Comparison of ENCODE assay signal across 10 cellular contexts in genomic region chr11:76769071-76769560, GRCh38. TPM values are rescaled to one million over a fixed set of nuclear protein-coding genes. Genes with fewer than 3 reads are reported as not detected.
DNase-seq lines count a peak whose midpoint lies in the region; ATAC-seq, FAIRE-seq and TF ChIP-seq lines count a peak whose summit lies in the region.
"Had no signal": no experiment of that assay in that cellular context is flagged by ENCODE, and none has a peak within 500 bp of the region (broad histone marks: within the 10 kb centered on the region; RNA-seq: fewer than 3 reads in every experiment).

No MANE protein-coding gene starts in this region.

- intact Hi-C loops in activated CD8-positive, alpha-beta T cell treated with anti-CD3 and anti-CD28 coated beads for 36 hours (cut with micrococcal nuclease) = no loop called here
- intact Hi-C loops in kidney (cut with DNase I) = no loop called here
- intact Hi-C loops in thyroid gland (cut with DNase I) = no loop called here

- 57 to 72% methylated on average over 6 of the region's 8 CpGs for WGBS in thyroid gland, 2 donors

- H3K27me3 ChIP-seq in thyroid gland = no peaks in the 10 kb centered on the region

- H3K4me1 ChIP-seq in kidney (ENCODE audit: control insufficient read depth in 1 of 2, insufficient read depth in 1 of 2, low read depth in 1 of 2, low read length in 2 of 2) (peaks cover 54 to 60% of the 10 kb centered on the region in 2 donors), thyroid gland (peaks cover 66 to 77% of the 10 kb centered on the region in 2 donors)

- no peaks in the 10 kb centered on the region for H3K9me3 Mint-ChIP-seq in activated CD4-positive, alpha-beta T cell treated with anti-CD3 and anti-CD28 coated beads, Interleukin-2, amount 10 ng/mL, durations not matched to agents 7 days and 5 days
- no peaks in the 10 kb centered on the region for H3K9me3 Mint-ChIP-seq in activated CD8-positive, alpha-beta T cell treated with anti-CD3 and anti-CD28 coated beads for 36 hours
- H3K9me3 Mint-ChIP-seq: activated T-helper 2 cell treated with anti-CD3 and anti-CD28 coated beads, Interferon-gamma antibody, Interleukin-2, Interleukin-4, amounts not matched to agents 10 μg/mL and 5 μg/mL and 100 μg/mL, durations not matched to agents 14 hours and 24 hours and 36 hours had no signal

- H3K4me3 Mint-ChIP-seq in activated CD4-positive, alpha-beta T cell treated with anti-CD3 and anti-CD28 coated beads, Interleukin-2, amount 10 ng/mL, durations not matched to agents 7 days and 5 days = no peak overlapping the region
- H3K4me3 Mint-ChIP-seq in activated CD8-positive, alpha-beta T cell treated with anti-CD3 and anti-CD28 coated beads for 36 hours = no peak overlapping the region

- peaks cover 52% of the 10 kb centered on the region for H3K4me1 Mint-ChIP-seq in activated CD4-positive, alpha-beta T cell treated with anti-CD3 and anti-CD28 coated beads, Interleukin-2, amount 10 ng/mL, durations not matched to agents 7 days and 5 days
- H3K4me1 Mint-ChIP-seq in activated CD8-positive, alpha-beta T cell treated with anti-CD3 and anti-CD28 coated beads for 36 hours (ENCODE audit: low read depth) = peaks cover 18% of the 10 kb centered on the region

- H3K36me3 ChIP-seq in kidney (ENCODE audit: control insufficient read depth in 1 of 2, insufficient read depth in 2 of 2, low read length in 2 of 2) (no peaks in the 10 kb centered on the region), thyroid gland (no peaks in the 10 kb centered on the region)

- TF ChIP-seq CTCF in activated CD8-positive, alpha-beta T cell treated with anti-CD3 and anti-CD28 coated beads for 36 hours (IDR thresholded peaks at IDR 0.05) = no peak
- TF ChIP-seq CTCF in kidney (IDR thresholded peaks at IDR 0.05; ENCODE audit: borderline replicate concordance, extremely low read depth, insufficient read depth) = no peak
- TF ChIP-seq CTCF in thyroid gland (IDR thresholded peaks at IDR 0.05) = no peak
- no peak for TF ChIP-seq CTCF in foreskin fibroblast (IDR thresholded peaks at IDR 0.05; ENCODE audit: low read depth, low read length)

- ATAC-seq in activated CD8-positive, alpha-beta T cell treated with anti-CD3 and anti-CD28 coated beads for 36 hours = no peak

- FAIRE-seq in kidney (lab: Jason Lieb, UNC) = no peak

- CTCF ChIA-PET in activated CD4-positive, alpha-beta T cell treated with anti-CD3 and anti-CD28 coated beads, Interleukin-2, amount 10 ng/mL, durations not matched to agents 7 days and 5 days (lab: Charles Lee) = no interaction called here
- CTCF ChIA-PET in activated CD8-positive, alpha-beta T cell treated with anti-CD3 and anti-CD28 coated beads for 36 hours (lab: Charles Lee) = interaction anchor here (1.1 kb wide), 1 partner anchor 47 kb away, joined by 3 read pairs; no protein-coding TSS in a partner anchor

- no peaks in the 10 kb centered on the region for H3K9me3 ChIP-seq in kidney (ENCODE audit: control insufficient read depth in 1 of 2, low read length in 2 of 2)
- no peaks in the 10 kb centered on the region for H3K9me3 ChIP-seq in thyroid gland

- POLR2A ChIA-PET in activated CD4-positive, alpha-beta T cell treated with anti-CD3 and anti-CD28 coated beads, Interleukin-2, amount 10 ng/mL, durations not matched to agents 7 days and 5 days (lab: Charles Lee) = no interaction called here
- POLR2A ChIA-PET in activated CD8-positive, alpha-beta T cell treated with anti-CD3 and anti-CD28 coated beads for 36 hours (lab: Charles Lee) = interaction anchor here (1.0 kb wide), 1 partner anchor 13 kb away, joined by 4 read pairs; no protein-coding TSS in a partner anchor

- peak overlapping the region in 1 of 2 donors; percentile 28 for H3K9ac ChIP-seq in kidney (ENCODE audit: low read length in 2 of 2)

- H3K27ac Mint-ChIP-seq in activated CD4-positive, alpha-beta T cell treated with anti-CD3 and anti-CD28 coated beads, Interleukin-2, amount 10 ng/mL, durations not matched to agents 7 days and 5 days = peak overlapping the region; percentile 92
- H3K27ac Mint-ChIP-seq in activated CD8-positive, alpha-beta T cell treated with anti-CD3 and anti-CD28 coated beads for 36 hours = peak overlapping the region; percentile 63

- no peaks in the 10 kb centered on the region for H3K36me3 Mint-ChIP-seq in activated CD4-positive, alpha-beta T cell treated with anti-CD3 and anti-CD28 coated beads, Interleukin-2, amount 10 ng/mL, durations not matched to agents 7 days and 5 days (ENCODE audit: low read depth)
- H3K36me3 Mint-ChIP-seq in activated CD8-positive, alpha-beta T cell treated with anti-CD3 and anti-CD28 coated beads for 36 hours (ENCODE audit: low read depth) = no peaks in the 10 kb centered on the region

- no peak for DNase-seq in activated CD4-positive, alpha-beta T cell treated with anti-CD3 and anti-CD28 coated beads, Interleukin-2, amount 10 ng/mL, durations not matched to agents 7 days and 5 days
- no peak for DNase-seq in activated CD4-positive, alpha-beta T cell treated with anti-CD3 and anti-CD28 coated beads, Interleukin-2, amount 50 U/mL, for 48 hours
- DNase-seq in activated CD8-positive, alpha-beta T cell treated with anti-CD3 and anti-CD28 coated beads for 36 hours = no peak
- no peak for DNase-seq in kidney
- DNase-seq in thyroid gland = peak; percentile 43 to 59
- DNase-seq in LoVo (ENCODE audit: low spot score) = no peak
- no peak for DNase-seq in NCI-H2196 (lab: John Stamatoyannopoulos, UW; ENCODE audit: unreplicated experiment)
- no peak for DNase-seq in foreskin fibroblast
- DNase-seq: T-helper 9 cell had no signal

- no peaks in the 10 kb centered on the region for H3K27me3 Mint-ChIP-seq in activated CD4-positive, alpha-beta T cell treated with anti-CD3 and anti-CD28 coated beads, Interleukin-2, amount 10 ng/mL, durations not matched to agents 7 days and 5 days
- H3K27me3 Mint-ChIP-seq in activated CD8-positive, alpha-beta T cell treated with anti-CD3 and anti-CD28 coated beads for 36 hours = no peaks in the 10 kb centered on the region

- TF ChIP-seq POLR2A in thyroid gland (IDR thresholded peaks at IDR 0.05) = no peak

- peak overlapping the region; percentile 79 to 82 for H3K27ac ChIP-seq in kidney (ENCODE audit: low read depth in 2 of 2, low read length in 2 of 2)
- H3K27ac ChIP-seq in thyroid gland = peak overlapping the region; percentile 91 to 97 (median 96)

- H3K4me3 ChIP-seq in kidney (ENCODE audit: low read length in 2 of 2) (peak overlapping the region in 1 of 2 donors; percentile 17), thyroid gland (replicated peaks in 1 of 3) (no peak overlapping the region), foreskin fibroblast (ENCODE audit: low read depth in 1 of 2, low read length in 2 of 2) (no peak overlapping the region)

RNA-seq across cellular contexts. Expression of gene TSKU, which starts 14.0 kb away (rescaled TPM):
- total RNA-seq in activated CD4-positive, alpha-beta T cell treated with anti-CD3 and anti-CD28 coated beads, Interleukin-2, amount 10 ng/mL, durations not matched to agents 7 days and 5 days = 1 to 10 TPM in 1 of 2 experiments, under 1 TPM in 1; 0.99 to 1.3 TPM
- total RNA-seq in activated CD8-positive, alpha-beta T cell treated with anti-CD3 and anti-CD28 coated beads for 36 hours = 1 to 10 TPM; 6.5 to 8.4 TPM
- 27.3 TPM for total RNA-seq in kidney
- polyA plus RNA-seq in kidney (ENCODE audit: insufficient read depth, low read depth, low replicate concordance) = 41.0 TPM
- 100 to 1,000 TPM in 2 of 4 donors, 10 to 100 TPM in 2; 95.6 to 152 (median 99.2) TPM for total RNA-seq in thyroid gland

Comparison
In these comparisons a context has a peak if more than half of its experiments do, and no peak if none do; other contexts are left out.
1. DNase-seq: peak in thyroid gland (2 of 2); none in activated CD4-positive, alpha-beta T cell treated with anti-CD3 and anti-CD28 coated beads, Interleukin-2, amount 10 ng/mL, durations not matched to agents 7 days and 5 days (single experiment), activated CD4-positive, alpha-beta T cell treated with anti-CD3 and anti-CD28 coated beads, Interleukin-2, amount 50 U/mL, for 48 hours (0 of 2), activated CD8-positive, alpha-beta T cell treated with anti-CD3 and anti-CD28 coated beads for 36 hours (single experiment), kidney (single experiment), LoVo (single experiment), NCI-H2196 (single experiment) and foreskin fibroblast (0 of 2).